Comparison of ENCODE assay signal across 16 cellular contexts in genomic region chr5:5298841-5299543, GRCh38.
"Had no signal": no experiment of that assay in that cellular context is flagged by ENCODE, and none has a peak within 500 bp of the region (broad histone marks: within the 10 kb centered on the region; RNA-seq: fewer than 3 reads in every experiment).

No MANE protein-coding gene starts in this region.

- ATAC-seq: activated T-cell treated with anti-CD3 and anti-CD28 coated beads, Interleukin-2, amount 50 U/mL, for 72 hours; mucosa of descending colon; naive thymus-derived CD8-positive, alpha-beta T cell; stimulated activated memory B cell treated with anti-CD40 and anti-IgM and Interleukin-4, amounts not matched to agents 10 μg/mL and 1 μg/mL and 100 μg/mL, for 72 hours had no signal

- H3K4me1 ChIP-seq: breast epithelium, left ventricle myocardium inferior, sigmoid colon, spleen, testis had no signal

- FAIRE-seq: frontal cortex had no signal

- H3K4me3 ChIP-seq: breast epithelium, coronary artery, left ventricle myocardium inferior, mucosa of descending colon, sigmoid colon, spleen, testis had no signal

- DNase-seq: activated CD4-positive, alpha-beta T cell treated with anti-CD3 and anti-CD28 coated beads for 1 hour; activated effector memory CD4-positive, alpha-beta T cell treated with anti-CD3 and anti-CD28 coated beads, Interleukin-2, amount 50 U/mL, for 16 hours; activated naive CD4-positive, alpha-beta T cell treated with anti-CD3 and anti-CD28 coated beads, Interleukin-2, amount 50 U/mL, for 16 hours; activated T-cell treated with anti-CD3 and anti-CD28 coated beads, Interleukin-2, amount 50 U/mL, for 72 hours; aorta; left ventricle myocardium inferior; mucosa of descending colon; naive thymus-derived CD8-positive, alpha-beta T cell; sigmoid colon; spleen; stimulated activated CD4-positive, alpha-beta T cell treated with anti-CD3 and anti-CD28 coated beads, Interleukin-4, amount 100 ng/mL, for 4 hours; testis had no signal

- H3K27ac ChIP-seq: breast epithelium, coronary artery, left ventricle myocardium inferior, sigmoid colon, spleen, testis had no signal

- H3K27me3 ChIP-seq: breast epithelium, sigmoid colon, spleen, testis had no signal

- H3K36me3 ChIP-seq: breast epithelium, left ventricle myocardium inferior, sigmoid colon, spleen had no signal

- H3K9me3 ChIP-seq: mucosa of descending colon, testis had no signal
